Comparison of ENCODE assay signal across 15 cellular contexts in the genomic region with DNA sequence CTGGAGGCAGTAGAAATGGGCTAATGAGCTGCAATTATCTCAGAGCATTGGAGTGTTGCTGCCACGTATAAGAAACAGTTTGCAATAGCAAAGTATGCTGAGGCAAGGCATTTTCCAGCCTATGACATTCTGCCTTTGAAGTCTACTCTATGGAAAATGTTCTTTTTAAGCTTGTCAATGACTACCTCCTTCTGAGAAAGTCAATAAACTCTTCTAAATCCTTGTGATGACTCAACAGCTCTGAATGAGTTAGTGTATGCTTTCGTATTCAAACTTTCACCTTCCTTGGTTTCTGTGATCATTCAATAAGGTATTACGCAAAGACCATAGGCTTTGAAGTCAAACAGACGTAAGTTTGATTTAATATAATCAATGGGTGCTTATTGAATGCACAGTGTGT.
DNase-seq lines count a peak whose midpoint lies in the region; ATAC-seq and TF ChIP-seq lines count a peak whose summit lies in the region.
"Had no signal": no experiment of that assay in that cellular context is flagged by ENCODE, and none has a peak within 500 bp of the region (broad histone marks: within the 10 kb centered on the region; RNA-seq: fewer than 3 reads in every experiment).

No MANE protein-coding gene starts in this region.

- no peak for ATAC-seq in naive thymus-derived CD4-positive, alpha-beta T cell
- ATAC-seq: effector memory CD8-positive, alpha-beta T cell had no signal

- H3K4me1 ChIP-seq in hepatocyte (ENCODE audit: insufficient read depth): no peaks in the 10 kb centered on the region
- no peaks in the 10 kb centered on the region for H3K4me1 ChIP-seq in naive thymus-derived CD4-positive, alpha-beta T cell (ENCODE audit: control insufficient read depth in 2 of 2, insufficient read depth in 2 of 2, low read length in 2 of 2)
- H3K4me1 ChIP-seq: left ventricle myocardium inferior, parathyroid adenoma, spleen had no signal

- TF ChIP-seq CTCF in astrocyte of the cerebellum (IDR thresholded peaks at IDR 0.05; ENCODE audit: low read depth, low read length, missing control alignments) (no peak), hepatocyte (IDR thresholded peaks at IDR 0.05; ENCODE audit: poor library complexity) (no peak), lower leg skin (IDR thresholded peaks at IDR 0.05) (no peak)

- no peak for TF ChIP-seq POLR2A in lower leg skin (IDR thresholded peaks at IDR 0.05)

- H4K20me1 ChIP-seq in hepatocyte (ENCODE audit: insufficient read depth, poor library complexity, severe bottlenecking): no peaks in the 10 kb centered on the region

- H3K9me2 ChIP-seq in hepatocyte (replicated peaks; ENCODE audit: insufficient read depth): no peaks in the 10 kb centered on the region

- in situ Hi-C loops in astrocyte of the cerebellum (cut with HindIII; ENCODE audit: low sequenced_read_pairs): no loop called here

- H3K4me3 ChIP-seq in astrocyte of the cerebellum (ENCODE audit: low read depth, low read length): no peak overlapping the region
- no peak overlapping the region for H3K4me3 ChIP-seq in hepatocyte
- no peak overlapping the region for H3K4me3 ChIP-seq in naive thymus-derived CD4-positive, alpha-beta T cell (ENCODE audit: low read length)
- H3K4me3 ChIP-seq in lower leg skin (ENCODE audit: low read depth, poor library complexity, severe bottlenecking): no peak overlapping the region
- H3K4me3 ChIP-seq: left ventricle myocardium inferior, PC-9, spleen had no signal

- no peaks in the 10 kb centered on the region for H3K9me3 ChIP-seq in hepatocyte (ENCODE audit: low read depth)
- no peaks in the 10 kb centered on the region for H3K9me3 ChIP-seq in naive thymus-derived CD4-positive, alpha-beta T cell (ENCODE audit: control insufficient read depth in 2 of 3, low read length in 3 of 3)
- H3K9me3 ChIP-seq: left ventricle myocardium inferior, spleen had no signal

- peaks cover 0 to under 1% (median 0%) of the 10 kb centered on the region in 11 donors for H3K9me3 Mint-ChIP-seq in naive thymus-derived CD4-positive, alpha-beta T cell
- H3K9me3 Mint-ChIP-seq: effector memory CD8-positive, alpha-beta T cell had no signal

- no peak overlapping the region for H3K27ac Mint-ChIP-seq in naive thymus-derived CD4-positive, alpha-beta T cell
- H3K27ac Mint-ChIP-seq: effector memory CD8-positive, alpha-beta T cell had no signal

- H3K27me3 ChIP-seq in hepatocyte: no peaks in the 10 kb centered on the region
- H3K27me3 ChIP-seq in naive thymus-derived CD4-positive, alpha-beta T cell (ENCODE audit: control insufficient read depth in 2 of 2, insufficient read depth in 2 of 2, low read length in 2 of 2): no peaks in the 10 kb centered on the region
- H3K27me3 ChIP-seq: spleen had no signal

- H3K79me2 ChIP-seq in hepatocyte: no peaks in the 10 kb centered on the region
- H3K79me2 ChIP-seq: parathyroid adenoma had no signal

- H3K4me1 Mint-ChIP-seq in naive thymus-derived CD4-positive, alpha-beta T cell: peaks cover 0 to 2% (median 0%) of the 10 kb centered on the region in 7 donors

- H3K4me2 ChIP-seq in hepatocyte: no peak overlapping the region
- H3K4me2 ChIP-seq: PC-9 had no signal

- H3K27me3 Mint-ChIP-seq in naive thymus-derived CD4-positive, alpha-beta T cell: peaks cover 0 to 8% (median 0%) of the 10 kb centered on the region in 5 donors

- no peak overlapping the region for H2AFZ ChIP-seq in hepatocyte
- H2AFZ ChIP-seq: parathyroid adenoma, PC-9 had no signal

- H3K4me3 Mint-ChIP-seq in naive thymus-derived CD4-positive, alpha-beta T cell: no peak overlapping the region
- H3K4me3 Mint-ChIP-seq: effector memory CD8-positive, alpha-beta T cell had no signal

- POLR2A ChIA-PET in naive thymus-derived CD4-positive, alpha-beta T cell (lab: Charles Lee): no interaction called here

- WGBS in hepatocyte (ENCODE audit: low lambda C conversion rate, missing lambda C conversion rate): 45% methylated on average over 4 of the region's 4 CpGs
- 80 to 81% methylated on average over 4 of the region's 4 CpGs for WGBS in lower leg skin, 2 donors

- no peaks in the 10 kb centered on the region for H3K36me3 Mint-ChIP-seq in naive thymus-derived CD4-positive, alpha-beta T cell

- CTCF ChIA-PET in naive thymus-derived CD4-positive, alpha-beta T cell (lab: Charles Lee): no interaction called here

- peak; percentile 9 for DNase-seq in HS-5 (ENCODE audit: low read depth)
- peak; percentile 79 for DNase-seq in astrocyte of the cerebellum (ENCODE audit: low read depth)
- DNase-seq in hepatocyte (ENCODE audit: low spot score): peak; percentile 37
- peak; percentile 50 for DNase-seq in smooth muscle cell of the brain vasculature (ENCODE audit: low read depth, low spot score)
- DNase-seq in naive thymus-derived CD4-positive, alpha-beta T cell: no peak
- DNase-seq in globus pallidus (ENCODE audit: low spot score): no peak
- no peak for DNase-seq in lower leg skin (ENCODE audit: low spot score in 2 of 2)
- DNase-seq: effector memory CD8-positive, alpha-beta T cell; left ventricle myocardium inferior; NCI-H1417 treated with DMSO at 0.1 percent for 48 hours; NCI-H82; PC-9; spleen; stimulated activated CD8-positive, alpha-beta memory T cell treated with anti-CD3 and anti-CD28 coated beads, Interleukin-4, amount 100 ng/mL, for 48 hours had no signal

- intact Hi-C loops in naive thymus-derived CD4-positive, alpha-beta T cell (cut with micrococcal nuclease): no loop called here
- intact Hi-C loops in lower leg skin (cut with DNase I; ENCODE audit: low total_unique reads): no loop called here

- peak overlapping the region; percentile 7 for H3K27ac ChIP-seq in hepatocyte
- H3K27ac ChIP-seq in naive thymus-derived CD4-positive, alpha-beta T cell (ENCODE audit: low read depth, low read length): no peak overlapping the region
- H3K27ac ChIP-seq: left ventricle myocardium inferior, parathyroid adenoma, PC-9, spleen had no signal

- no peaks in the 10 kb centered on the region for H3K36me3 ChIP-seq in hepatocyte (replicated peaks; ENCODE audit: insufficient read depth, low read depth)
- no peaks in the 10 kb centered on the region for H3K36me3 ChIP-seq in naive thymus-derived CD4-positive, alpha-beta T cell (ENCODE audit: control insufficient read depth in 2 of 3, insufficient read depth in 3 of 3, low read length in 3 of 3)
- H3K36me3 ChIP-seq: left ventricle myocardium inferior, spleen had no signal

Comparison
In these comparisons a context has a peak if more than half of its experiments do, and no peak if none do; other contexts are left out.
1. DNase-seq: peak in HS-5 (single experiment), astrocyte of the cerebellum (single experiment), hepatocyte (single experiment) and smooth muscle cell of the brain vasculature (single experiment); none in naive thymus-derived CD4-positive, alpha-beta T cell (0 of 9), globus pallidus (single experiment) and lower leg skin (0 of 2).